28 cellular contexts compared by ENCODE assay signal in the genomic region with DNA sequence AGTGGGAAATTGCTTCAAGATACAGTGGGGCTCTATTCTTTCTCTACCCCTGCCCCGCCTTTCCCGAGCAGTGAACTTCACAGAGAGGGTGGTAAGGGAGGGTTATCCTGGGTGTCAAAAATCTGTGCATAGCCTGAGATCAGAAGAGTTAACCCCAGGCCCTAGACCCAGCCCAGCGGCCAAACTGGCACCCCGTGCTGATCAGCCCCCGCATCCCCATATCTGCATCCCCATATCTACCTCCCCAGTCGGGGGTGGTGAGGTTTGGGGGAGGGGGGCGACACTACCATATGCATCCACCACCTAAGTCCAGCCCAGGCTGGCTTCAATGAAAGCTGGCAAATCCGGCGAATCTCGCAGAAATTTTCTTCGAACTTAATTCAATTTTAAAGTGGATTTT. TPM values are rescaled to one million over a fixed set of nuclear protein-coding genes. Genes with fewer than 3 reads are reported as not detected.
"Had no signal": no experiment of that assay in that cellular context is flagged by ENCODE, and none has a peak within 500 bp of the region (broad histone marks: within the 10 kb centered on the region; RNA-seq: fewer than 3 reads in every experiment).

No MANE protein-coding gene starts in this region.

- H3K4me1 ChIP-seq: foreskin keratinocyte had no signal

- H3K4me3 Mint-ChIP-seq: activated B cell treated with CpG ODN at 0.5 μM for 24 hours; activated CD4-positive, alpha-beta T cell treated with anti-CD3 and anti-CD28 coated beads for 36 hours; activated naive CD4-positive, alpha-beta T cell treated with anti-CD3 and anti-CD28 coated beads for 36 hours; activated naive CD8-positive, alpha-beta T cell treated with anti-CD3 and anti-CD28 coated beads, Interleukin-2, amount 50 U/mL, for 24 hours; activated T-cell treated with anti-CD3 and anti-CD28 coated beads, Interleukin-2, amount 50 U/mL, for 4 hours; nephron progenitor cell had no signal

- H3K36me3 ChIP-seq: cardiac muscle cell, sigmoid colon, thoracic aorta, upper lobe of left lung had no signal

- H3K4me1 Mint-ChIP-seq: activated B cell treated with CpG ODN at 0.5 μM for 24 hours; activated naive CD8-positive, alpha-beta T cell treated with anti-CD3 and anti-CD28 coated beads, Interleukin-2, amount 50 U/mL, for 24 hours had no signal

- H3K27ac Mint-ChIP-seq: activated B cell treated with CpG ODN at 0.5 μM for 24 hours; activated CD4-positive, alpha-beta T cell treated with anti-CD3 and anti-CD28 coated beads for 36 hours; activated naive CD4-positive, alpha-beta T cell treated with anti-CD3 and anti-CD28 coated beads for 36 hours; activated naive CD8-positive, alpha-beta T cell treated with anti-CD3 and anti-CD28 coated beads, Interleukin-2, amount 50 U/mL, for 24 hours; activated T-helper 2 cell treated with anti-CD3 and anti-CD28 coated beads, Interferon-gamma antibody, Interleukin-2, Interleukin-4, amounts not matched to agents 10 μg/mL and 5 μg/mL and 100 μg/mL, durations not matched to agents 14 hours and 24 hours and 36 hours; nephron progenitor cell had no signal

- H3K4me3 ChIP-seq: cardiac muscle cell, sigmoid colon, thoracic aorta, upper lobe of left lung had no signal

- H3K9me3 ChIP-seq: thoracic aorta, upper lobe of left lung had no signal

- H3K27ac ChIP-seq: cardiac muscle cell, foreskin keratinocyte, sigmoid colon, thoracic aorta, upper lobe of left lung had no signal

- DNase-seq: activated B cell treated with CpG ODN at 0.5 μM for 24 hours; activated CD4-positive, alpha-beta T cell treated with anti-CD3 and anti-CD28 coated beads for 36 hours; activated CD4-positive, alpha-beta T cell treated with anti-CD3 and anti-CD28 coated beads, Interleukin-2, amount 50 U/mL, for 48 hours; activated CD8-positive, alpha-beta memory T cell treated with anti-CD3 and anti-CD28 coated beads, Interleukin-2, amount 50 U/mL, for 48 hours; activated naive CD4-positive, alpha-beta T cell treated with anti-CD3 and anti-CD28 coated beads for 36 hours; activated naive CD8-positive, alpha-beta T cell treated with anti-CD3 and anti-CD28 coated beads, Interleukin-2, amount 50 U/mL, for 24 hours; activated T-cell treated with anti-CD3 and anti-CD28 coated beads, Interleukin-2, amount 50 U/mL, for 4 hours; erythroblast; foreskin keratinocyte; hypothalamus; left ventricle myocardium superior; mammary epithelial cell; nephron progenitor cell; occipital lobe; sigmoid colon; stimulated activated CD4-positive, alpha-beta T cell treated with anti-CD3 and anti-CD28 coated beads, Interleukin-4, amount 100 ng/mL, for 1 hour; stimulated activated naive CD4-positive, alpha-beta T cell treated with Interleukin-2 at 50 U/mL for 16 hours; T1000; upper lobe of left lung had no signal

- ATAC-seq: activated CD4-positive, alpha-beta T cell treated with anti-CD3 and anti-CD28 coated beads for 36 hours; activated naive CD8-positive, alpha-beta T cell treated with anti-CD3 and anti-CD28 coated beads, Interleukin-2, amount 50 U/mL, for 24 hours; activated T-cell treated with anti-CD3 and anti-CD28 coated beads, Interleukin-2, amount 50 U/mL, for 4 hours; foreskin keratinocyte; left ventricle myocardium superior had no signal

- FAIRE-seq: islet of Langerhans had no signal

RNA-seq across cellular contexts. Expression of a gene that starts 7.0 kb away (rescaled TPM):
- total RNA-seq: activated B cell treated with CpG ODN at 0.5 μM for 24 hours; activated CD4-positive, alpha-beta T cell treated with anti-CD3 and anti-CD28 coated beads for 36 hours; activated CD8-positive, alpha-beta memory T cell treated with anti-CD3 and anti-CD28 coated beads for 36 hours; activated naive CD4-positive, alpha-beta T cell treated with anti-CD3 and anti-CD28 coated beads for 36 hours; activated T-cell treated with anti-CD3 and anti-CD28 coated beads, Interleukin-2, amount 50 U/mL, for 4 hours; activated T-helper 2 cell treated with anti-CD3 and anti-CD28 coated beads, Interferon-gamma antibody, Interleukin-2, Interleukin-4, amounts not matched to agents 10 μg/mL and 5 μg/mL and 100 μg/mL, durations not matched to agents 14 hours and 24 hours and 36 hours; cardiac muscle cell; chondrocyte; foreskin keratinocyte; left ventricle myocardium superior; mammary epithelial cell; mononuclear cell; T-helper 1 cell treated with Interleukin-12 subunit alpha and Interleukin-12 subunit beta and Interleukin-4 antibody, amounts not matched to agents 30 ng/mL and 1 ng/mL, for 36 hours; thoracic aorta; upper lobe of left lung had no signal

RNA-seq across cellular contexts. Expression of a gene that starts 26.3 kb away (rescaled TPM):
- total RNA-seq: activated B cell treated with CpG ODN at 0.5 μM for 24 hours; activated CD4-positive, alpha-beta T cell treated with anti-CD3 and anti-CD28 coated beads for 36 hours; activated CD8-positive, alpha-beta memory T cell treated with anti-CD3 and anti-CD28 coated beads for 36 hours; activated naive CD4-positive, alpha-beta T cell treated with anti-CD3 and anti-CD28 coated beads for 36 hours; activated T-cell treated with anti-CD3 and anti-CD28 coated beads, Interleukin-2, amount 50 U/mL, for 4 hours; activated T-helper 2 cell treated with anti-CD3 and anti-CD28 coated beads, Interferon-gamma antibody, Interleukin-2, Interleukin-4, amounts not matched to agents 10 μg/mL and 5 μg/mL and 100 μg/mL, durations not matched to agents 14 hours and 24 hours and 36 hours; cardiac muscle cell; left ventricle myocardium superior; mononuclear cell; myocyte; T-helper 1 cell treated with Interleukin-12 subunit alpha and Interleukin-12 subunit beta and Interleukin-4 antibody, amounts not matched to agents 30 ng/mL and 1 ng/mL, for 36 hours; upper lobe of left lung had no signal
